Comparison of ENCODE assay signal across 7 cellular contexts in the genomic region with DNA sequence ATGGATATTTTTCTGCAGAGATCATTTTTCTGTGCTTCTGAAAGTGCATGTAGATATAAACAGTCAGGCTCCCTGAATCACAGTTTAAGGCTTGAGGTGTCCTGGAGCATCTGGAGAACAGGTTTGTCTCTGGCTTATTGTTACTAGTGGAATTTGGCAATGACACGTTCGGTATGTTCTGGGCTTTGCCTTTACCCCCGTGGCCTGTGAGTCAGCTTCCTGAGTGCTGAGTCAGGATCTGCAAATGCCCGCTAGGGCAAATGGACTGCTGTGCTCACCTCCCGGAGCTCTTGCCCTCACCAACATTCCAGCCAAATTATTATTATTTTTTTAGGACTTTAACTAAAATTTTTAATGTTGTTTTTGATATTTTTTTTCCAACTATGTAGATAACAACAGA.
DNase-seq lines count a peak whose midpoint lies in the region; ATAC-seq and TF ChIP-seq lines count a peak whose summit lies in the region.

No MANE protein-coding gene starts in this region.

- H3K9me3 ChIP-seq in H9 (ENCODE audit: control insufficient read depth, low read depth, low read length) = no peaks in the 10 kb centered on the region
- H3K9me3 ChIP-seq in PC-9 (ENCODE audit: insufficient read depth, low read depth) = no peaks in the 10 kb centered on the region
- no peaks in the 10 kb centered on the region for H3K9me3 ChIP-seq in trophoblast cell (ENCODE audit: insufficient read depth, low read depth, low read length)
- H3K9me3 ChIP-seq in neuronal stem cell (replicated peaks in 1 of 2; ENCODE audit: control insufficient read depth in 2 of 2, insufficient read depth in 1 of 2, low read depth in 1 of 2, low read length in 2 of 2) = no peaks in the 10 kb centered on the region

- H4K91ac ChIP-seq in H9 (ENCODE audit: insufficient read length, low read depth, low read length) (no peak overlapping the region), trophoblast cell (ENCODE audit: low read depth, low read length) (no peak overlapping the region), neuronal stem cell (ENCODE audit: low read depth, low read length, poor library complexity) (no peak overlapping the region)

- H3K4me1 ChIP-seq in H9 (ENCODE audit: insufficient read depth, low read length) = no peaks in the 10 kb centered on the region
- peaks cover 55% of the 10 kb centered on the region for H3K4me1 ChIP-seq in PC-9 (replicated peaks; ENCODE audit: insufficient read depth)
- peaks cover 13 to 15% of the 10 kb centered on the region in 2 experiments for H3K4me1 ChIP-seq in trophoblast cell (ENCODE audit: control insufficient read depth in 1 of 2, insufficient read depth in 2 of 2, low read length in 2 of 2)
- H3K4me1 ChIP-seq in neuronal stem cell (ENCODE audit: control insufficient read depth in 2 of 2, insufficient read depth in 1 of 2, low read depth in 1 of 2, low read length in 2 of 2) = peaks cover 0 to 1% of the 10 kb centered on the region in 2 donors

- H3K4me3 ChIP-seq in PC-9 (no peak overlapping the region), trophoblast cell (ENCODE audit: low read depth, low read length) (no peak overlapping the region), neuronal stem cell (ENCODE audit: low read length in 2 of 2) (no peak overlapping the region)

- H3K9ac ChIP-seq in H9 (ENCODE audit: extremely low read depth, insufficient read length, low read length) (no peak overlapping the region), trophoblast cell (ENCODE audit: low read length) (no peak overlapping the region), neuronal stem cell (ENCODE audit: low read depth, low read length, poor library complexity) (no peak overlapping the region)

- BruUV-seq in PC-9 (replicated peaks; lab: Mats Ljungman, UMichigan) = no TSS peak

- H3K27me3 Mint-ChIP-seq in H9 (ENCODE audit: low read depth) = no peaks in the 10 kb centered on the region

- H3K27ac ChIP-seq in H9 (ENCODE audit: insufficient read length, low read depth, low read length) (no peak overlapping the region), PC-9 (peak overlapping the region; percentile 78), epithelial cell of prostate (peak overlapping the region; percentile 50), trophoblast cell (ENCODE audit: low read depth, low read length) (peak overlapping the region; percentile 41), neuronal stem cell (replicated peaks; ENCODE audit: low read length) (no peak overlapping the region)

- peaks cover 5 to 7% of the 10 kb centered on the region in 2 experiments; a peak in 3 of 4 replicates for H3K4me1 Mint-ChIP-seq in H9

- H3K27ac Mint-ChIP-seq in H9 = peak overlapping the region in 1 of 3 experiments; percentile 68; a peak in 1 of 7 replicates

- intact Hi-C loops in PC-9 (cut with micrococcal nuclease; ENCODE audit: unreplicated experiment) = loop anchor here (1.0 to 2.0 kb wide), 5 partner anchors 21 to 116 kb away; no protein-coding TSS in a partner anchor

- H3K79me1 ChIP-seq in H9 (ENCODE audit: insufficient read depth, low read depth, low read length, poor library complexity, severe bottlenecking) = no peaks in the 10 kb centered on the region
- peaks cover 15% of the 10 kb centered on the region for H3K79me1 ChIP-seq in trophoblast cell (ENCODE audit: low read length)
- no peaks in the 10 kb centered on the region for H3K79me1 ChIP-seq in neuronal stem cell (ENCODE audit: low read depth, low read length)

- ATAC-seq in HG03342 (IDR thresholded peaks at IDR 0.05; ENCODE audit: unreplicated experiment) = no peak

- H3K4ac ChIP-seq in H9 (ENCODE audit: low read depth, low read length) (no peak overlapping the region), trophoblast cell (ENCODE audit: low read depth, low read length) (no peak overlapping the region), neuronal stem cell (ENCODE audit: low read length) (no peak overlapping the region)

- no peak overlapping the region for H3K14ac ChIP-seq in H9 (ENCODE audit: insufficient read depth, low read length)
- H3K14ac ChIP-seq in trophoblast cell (ENCODE audit: low read length) = no peak overlapping the region
- no peak overlapping the region for H3K14ac ChIP-seq in neuronal stem cell (ENCODE audit: low read length)

- H2BK12ac ChIP-seq in H9 (ENCODE audit: insufficient read length, low read depth, low read length) (no peak overlapping the region), trophoblast cell (ENCODE audit: low read length) (no peak overlapping the region), neuronal stem cell (ENCODE audit: low read length) (no peak overlapping the region)

- H2AK5ac ChIP-seq in H9 (ENCODE audit: insufficient read length, low read length) (no peak overlapping the region), trophoblast cell (ENCODE audit: low read length) (no peak overlapping the region), neuronal stem cell (ENCODE audit: low read depth, low read length) (no peak overlapping the region)

- CTCF ChIA-PET in PC-9 (lab: Charles Lee) = interaction anchor here (0.6 kb wide), 1 partner anchor 22 kb away, joined by 3 read pairs; no protein-coding TSS in a partner anchor

- no peak overlapping the region for H2BK20ac ChIP-seq in H9 (ENCODE audit: low read depth, low read length, poor library complexity, severe bottlenecking)

- no peak overlapping the region for H2BK5ac ChIP-seq in H9 (ENCODE audit: insufficient read length, low read length)
- no peak overlapping the region for H2BK5ac ChIP-seq in trophoblast cell (ENCODE audit: low read depth, low read length, poor library complexity)
- H2BK5ac ChIP-seq in neuronal stem cell (ENCODE audit: low read length) = no peak overlapping the region

- TF ChIP-seq CTCF in H9 (conservative IDR thresholded peaks at IDR 0.05) = peak; percentile 38
- TF ChIP-seq CTCF in PC-9 (conservative IDR thresholded peaks at IDR 0.05) = no peak

- no peak overlapping the region for H4K5ac ChIP-seq in H9 (ENCODE audit: insufficient read length, low read depth, low read length)

- H3K4me2 ChIP-seq in H9 (ENCODE audit: insufficient read depth, insufficient read length, low read length) (no peak overlapping the region), PC-9 (peak overlapping the region; percentile 58), trophoblast cell (ENCODE audit: low read length) (no peak overlapping the region), neuronal stem cell (ENCODE audit: insufficient read depth, low read length, poor library complexity, severe bottlenecking) (no peak overlapping the region)

- H3K56ac ChIP-seq in H9 (ENCODE audit: insufficient read length, low read depth, low read length) = no peak overlapping the region

- H4K12ac ChIP-seq in trophoblast cell (ENCODE audit: low read depth, low read length) = no peak overlapping the region

- H4K20me1 ChIP-seq in H9 (ENCODE audit: control insufficient read depth, insufficient read depth, insufficient read length) (no peaks in the 10 kb centered on the region), PC-9 (ENCODE audit: insufficient read depth) (no peaks in the 10 kb centered on the region)

- H2AFZ ChIP-seq in H9 (ENCODE audit: low read length) = peak overlapping the region; percentile 77
- H2AFZ ChIP-seq in PC-9 = peak overlapping the region; percentile 32; the same call in 1 of the 2 replicates
- no peak overlapping the region for H2AFZ ChIP-seq in trophoblast cell (ENCODE audit: insufficient read depth, low read length, poor library complexity)
- no peak overlapping the region for H2AFZ ChIP-seq in neuronal stem cell (ENCODE audit: low read length)

- no peak overlapping the region for H4K8ac ChIP-seq in H9 (replicated peaks; ENCODE audit: insufficient read length, low read depth, low read length)
- H4K8ac ChIP-seq in trophoblast cell (ENCODE audit: low read depth, low read length) = no peak overlapping the region
- no peak overlapping the region for H4K8ac ChIP-seq in neuronal stem cell (ENCODE audit: low read depth, low read length)

- no peak overlapping the region for H3K4me3 Mint-ChIP-seq in H9

- no peak overlapping the region for H2BK15ac ChIP-seq in H9 (ENCODE audit: low read depth, low read length)
- no peak overlapping the region for H2BK15ac ChIP-seq in neuronal stem cell (ENCODE audit: low read length)

- H3K23me2 ChIP-seq in H9 (ENCODE audit: insufficient read length, low read depth, low read length, poor library complexity, severe bottlenecking) = no peaks in the 10 kb centered on the region

- no peaks in the 10 kb centered on the region for H3K36me3 Mint-ChIP-seq in H9 (ENCODE audit: insufficient read depth in 1 of 3, low read depth in 3 of 3)

- peak; percentile 72 for DNase-seq in H9
- peak; percentile 90 to 98 for DNase-seq in PC-9
- DNase-seq in epithelial cell of prostate (ENCODE audit: low read depth, low spot score) = peak; percentile 83
- DNase-seq in trophoblast cell = peak; percentile 95 to 98
- DNase-seq in NCI-H1436 treated with DMSO at 0.1 percent for 48 hours (lab: John Stamatoyannopoulos, UW) = no peak
- DNase-seq in neuronal stem cell (ENCODE audit: low spot score) = no peak

- H3K9me3 Mint-ChIP-seq in H9 = no peaks in the 10 kb centered on the region

- no peak overlapping the region for H3T11ph ChIP-seq in H9 (ENCODE audit: low read length)

- no peaks in the 10 kb centered on the region for H3K36me3 ChIP-seq in PC-9 (ENCODE audit: low read depth)
- no peaks in the 10 kb centered on the region for H3K36me3 ChIP-seq in trophoblast cell (ENCODE audit: control insufficient read depth in 1 of 2, insufficient read depth in 2 of 2, low read length in 2 of 2)
- H3K36me3 ChIP-seq in neuronal stem cell (replicated peaks in 1 of 2; ENCODE audit: control insufficient read depth in 2 of 2, insufficient read depth in 2 of 2, low read length in 2 of 2) = no peaks in the 10 kb centered on the region

- H3K18ac ChIP-seq in H9 (ENCODE audit: insufficient read length, low read depth, low read length) (no peak overlapping the region), trophoblast cell (ENCODE audit: low read length) (no peak overlapping the region), neuronal stem cell (ENCODE audit: low read length) (no peak overlapping the region)

- no CpG with 5 or more reads among the region's 5 CpGs for WGBS in H9 (ENCODE audit: extremely low coverage, insufficient read length, low lambda C conversion rate)
- WGBS in trophoblast cell (ENCODE audit: extremely low coverage, insufficient coverage, insufficient read length) = no CpG with 5 or more reads among the region's 5 CpGs
- WGBS in neuronal stem cell (ENCODE audit: extremely low coverage in 2 of 2, insufficient read length in 2 of 2, insufficient replicate concordance in 1 of 2), 2 donors = no CpG with 5 or more reads among the region's 5 CpGs

- H3K9me2 ChIP-seq in PC-9 (ENCODE audit: insufficient read depth) = no peaks in the 10 kb centered on the region

- POLR2A ChIA-PET in PC-9 (lab: Charles Lee; ENCODE audit: unreplicated experiment) = interaction anchor here (0.5 to 0.7 kb wide), 4 partner anchors 24 to 736 kb away, joined by 3 to 8 read pairs (median 4); no protein-coding TSS in a partner anchor

- no peak overlapping the region for H2BK120ac ChIP-seq in H9 (ENCODE audit: low read depth, low read length, poor library complexity, severe bottlenecking)
- no peak overlapping the region for H2BK120ac ChIP-seq in trophoblast cell (ENCODE audit: insufficient read depth, low read length, poor library complexity)
- H2BK120ac ChIP-seq in neuronal stem cell (ENCODE audit: low read depth, low read length) = no peak overlapping the region

- H3K27me3 ChIP-seq in H9 (ENCODE audit: insufficient read depth, low read length) (no peaks in the 10 kb centered on the region), PC-9 (ENCODE audit: insufficient read depth, low read depth) (no peaks in the 10 kb centered on the region), trophoblast cell (ENCODE audit: insufficient read depth, low read length) (no peaks in the 10 kb centered on the region), neuronal stem cell (ENCODE audit: control insufficient read depth in 3 of 3, insufficient read depth in 3 of 3, low read depth in 1 of 3, low read length in 3 of 3) (no peaks in the 10 kb centered on the region)

- H3K23ac ChIP-seq in H9 (ENCODE audit: insufficient read length, low read depth, low read length) = no peak overlapping the region
- no peak overlapping the region for H3K23ac ChIP-seq in trophoblast cell (ENCODE audit: low read length)
- H3K23ac ChIP-seq in neuronal stem cell (ENCODE audit: low read depth, low read length, poor library complexity) = no peak overlapping the region

- H3F3A ChIP-seq in PC-9 (ENCODE audit: insufficient read depth, low read depth) = peaks cover 16% of the 10 kb centered on the region

- H3K79me2 ChIP-seq in H9 (ENCODE audit: insufficient read depth, low read length) = no peaks in the 10 kb centered on the region
- no peaks in the 10 kb centered on the region for H3K79me2 ChIP-seq in PC-9 (ENCODE audit: low read depth)
- no peaks in the 10 kb centered on the region for H3K79me2 ChIP-seq in trophoblast cell (ENCODE audit: control insufficient read depth, insufficient read depth, low read length, poor library complexity)

Comparison
In these comparisons a context has a peak if more than half of its experiments do, and no peak if none do; other contexts are left out.
1. DNase-seq: peak in H9 (single experiment), PC-9 (2 of 2), epithelial cell of prostate (single experiment) and trophoblast cell (2 of 2); none in NCI-H1436 treated with DMSO at 0.1 percent for 48 hours (single experiment) and neuronal stem cell (single experiment).
2. H2AFZ ChIP-seq: peak in H9 (single experiment) and PC-9 (single experiment); none in trophoblast cell (single experiment) and neuronal stem cell (single experiment).
3. H3K27ac ChIP-seq: peak in PC-9 (single experiment), epithelial cell of prostate (single experiment) and trophoblast cell (single experiment); none in H9 (single experiment) and neuronal stem cell (single experiment).